Comparison of ENCODE assay signal across 9 cellular contexts in the genomic region with DNA sequence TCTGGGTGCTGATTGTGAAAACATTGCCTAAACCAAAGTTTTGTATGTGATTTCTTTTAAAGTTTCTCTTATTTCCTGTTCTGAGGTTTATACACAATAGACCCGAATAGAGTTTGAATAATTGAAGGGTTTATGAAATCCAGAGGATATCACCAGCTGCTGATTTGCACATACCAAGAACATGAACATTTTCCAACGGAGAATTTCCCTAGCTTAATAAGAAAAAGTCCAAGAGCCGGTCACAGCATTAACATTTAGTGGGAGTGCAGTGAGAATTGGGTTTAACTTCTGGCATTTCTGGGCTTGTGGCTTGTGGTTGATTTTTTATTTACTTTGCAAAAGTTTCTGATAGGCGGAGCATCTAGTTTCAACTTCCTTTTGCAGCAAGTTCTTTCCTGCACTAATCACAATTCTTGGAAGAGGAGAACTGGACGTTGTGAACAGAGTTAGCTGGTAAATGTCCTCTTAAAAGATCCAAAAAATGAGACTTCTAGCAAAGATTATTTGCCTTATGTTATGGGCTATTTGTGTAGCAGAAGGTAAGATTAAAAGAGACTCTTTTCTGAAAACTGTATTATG. TPM values are rescaled to one million over a fixed set of nuclear protein-coding genes. Genes with fewer than 3 reads are reported as not detected.
DNase-seq lines count a peak whose midpoint lies in the region; ATAC-seq, FAIRE-seq and TF ChIP-seq lines count a peak whose summit lies in the region.
"Had no signal": no experiment of that assay in that cellular context is flagged by ENCODE, and none has a peak within 500 bp of the region (broad histone marks: within the 10 kb centered on the region; RNA-seq: fewer than 3 reads in every experiment).

CFH (plus strand) TSS at position 407 of the 579 bp plus-strand sequence; CDS start at position 482, 75 bp downstream.

- H3K27ac ChIP-seq in BLaER1 = no peak within 1 kb of the TSS; the same call in 1 of the 2 replicates

- H3K4me3 ChIP-seq in BLaER1 = no peak within 1 kb of the TSS

- peak within 1 kb of the TSS; percentile 66 for H3K27ac Mint-ChIP-seq in natural killer cell treated with Interleukin-12 subunit alpha and Interleukin-12 subunit beta and Interleukin-15 and Interleukin-18, amount 100 ng/mL, for 72 hours

- H3K9ac ChIP-seq in BLaER1 = no peak within 1 kb of the TSS

- H3K4me2 ChIP-seq in BLaER1 = peak within 1 kb of the TSS; percentile 33

- DNase-seq in OCI-M2 (lab: John Stamatoyannopoulos, UW; ENCODE audit: unreplicated experiment) = peak; percentile 12
- peak; percentile 3 for DNase-seq in dermis blood vessel endothelial cell
- no peak for DNase-seq in natural killer cell treated with Interleukin-12 subunit alpha and Interleukin-12 subunit beta and Interleukin-15 and Interleukin-18, amount 100 ng/mL, for 72 hours (ENCODE audit: low spot score)
- DNase-seq in NCI-H748 treated with DMSO at 0.1 percent for 48 hours (lab: John Stamatoyannopoulos, UW) = no peak
- no peak for DNase-seq in NCI-H69 (lab: John Stamatoyannopoulos, UW)
- DNase-seq in GM12892 (ENCODE audit: insufficient read length) = no peak

- no peaks in the 10 kb centered on the region for H3K9me3 ChIP-seq in BLaER1

- TF ChIP-seq POLR2A in GM12892 (IDR thresholded peaks at IDR 0.05; ENCODE audit: low read depth, low read length) = no peak

- H3K27me3 ChIP-seq in BLaER1 = no peaks in the 10 kb centered on the region

- no peaks in the 10 kb centered on the region for H3K9me3 Mint-ChIP-seq in natural killer cell treated with Interleukin-12 subunit alpha and Interleukin-12 subunit beta and Interleukin-15 and Interleukin-18, amount 100 ng/mL, for 72 hours

- H3K4me1 Mint-ChIP-seq in natural killer cell treated with Interleukin-12 subunit alpha and Interleukin-12 subunit beta and Interleukin-15 and Interleukin-18, amount 100 ng/mL, for 72 hours (ENCODE audit: low read depth in 2 of 2) = peaks cover 10 to 15% of the 10 kb centered on the region in 2 donors

- ATAC-seq in natural killer cell treated with Interleukin-12 subunit alpha and Interleukin-12 subunit beta and Interleukin-15 and Interleukin-18, amount 100 ng/mL, for 72 hours = peak in 1 of 2 donors; percentile 28
- ATAC-seq in GM19023 (IDR thresholded peaks at IDR 0.05; ENCODE audit: unreplicated experiment) = no peak

- H4K20me1 ChIP-seq in BLaER1 = no peaks in the 10 kb centered on the region

- H3K36me3 ChIP-seq in BLaER1 = no peaks in the 10 kb centered on the region

- no peak for FAIRE-seq in GM12892 (lab: Jason Lieb, UNC)
- FAIRE-seq: GM18507 had no signal

- no peaks in the 10 kb centered on the region for H3K27me3 Mint-ChIP-seq in natural killer cell treated with Interleukin-12 subunit alpha and Interleukin-12 subunit beta and Interleukin-15 and Interleukin-18, amount 100 ng/mL, for 72 hours

- peaks cover 10% of the 10 kb centered on the region for H3K4me1 ChIP-seq in BLaER1

- H3K36me3 Mint-ChIP-seq in natural killer cell treated with Interleukin-12 subunit alpha and Interleukin-12 subunit beta and Interleukin-15 and Interleukin-18, amount 100 ng/mL, for 72 hours = no peaks in the 10 kb centered on the region

- H3K4me3 Mint-ChIP-seq in natural killer cell treated with Interleukin-12 subunit alpha and Interleukin-12 subunit beta and Interleukin-15 and Interleukin-18, amount 100 ng/mL, for 72 hours = peak within 1 kb of the TSS; percentile 79

RNA-seq across cellular contexts. Expression of gene CFH, which starts in this region (rescaled TPM):
- 56.6 and 74.4 TPM in 2 replicates for total RNA-seq in dermis blood vessel endothelial cell
- 1 to 10 TPM; 8.8 to 9.4 TPM for total RNA-seq in natural killer cell treated with Interleukin-12 subunit alpha and Interleukin-12 subunit beta and Interleukin-15 and Interleukin-18, amount 100 ng/mL, for 72 hours
- polyA plus RNA-seq in GM12892 (2012; ENCODE audit: missing spikeins) = not detected

Comparison
In these comparisons a context has a peak if more than half of its experiments do, and no peak if none do; other contexts are left out.
1. DNase-seq: peak in OCI-M2 (single experiment) and dermis blood vessel endothelial cell (single experiment); none in natural killer cell treated with Interleukin-12 subunit alpha and Interleukin-12 subunit beta and Interleukin-15 and Interleukin-18, amount 100 ng/mL, for 72 hours (single experiment), NCI-H748 treated with DMSO at 0.1 percent for 48 hours (single experiment), NCI-H69 (single experiment) and GM12892 (single experiment).